In genomic region chr1:47333922-47334764, GRCh38 we compare ENCODE assay signal across 8 cellular contexts. TPM values are rescaled to one million over a fixed set of nuclear protein-coding genes. Genes with fewer than 3 reads are reported as not detected.
DNase-seq lines count a peak whose midpoint lies in the region; ATAC-seq and TF ChIP-seq lines count a peak whose summit lies in the region.

No MANE protein-coding gene starts in this region.

- peak; percentile 45 for TF ChIP-seq CTCF in DND-41 (IDR thresholded peaks at IDR 0.05; ENCODE audit: borderline replicate concordance, extremely low read depth, low read length, poor library complexity, severe bottlenecking)
- peak; percentile 70 for TF ChIP-seq CTCF in Panc1 (IDR thresholded peaks at IDR 0.05)
- peak; percentile 34 for TF ChIP-seq CTCF in fibroblast of the aortic adventitia (IDR thresholded peaks at IDR 0.05; ENCODE audit: insufficient read depth, low read length)
- peak; percentile 57 for TF ChIP-seq CTCF in neural cell (IDR thresholded peaks at IDR 0.05; ENCODE audit: poor library complexity, severe bottlenecking)
- peak in 1 of 7 experiments; percentile 12 for TF ChIP-seq CTCF in stomach (IDR thresholded peaks at IDR 0.05)

- no peaks in the 10 kb centered on the region for H3K9me3 Mint-ChIP-seq in activated T-helper 17 cell treated with anti-CD3 and anti-CD28 coated beads, Interleukin-2, amount 50 U/mL, for 72 hours

- H3K9me2 ChIP-seq in neural cell (ENCODE audit: insufficient read depth, low read length), result no peaks in the 10 kb centered on the region

- H3K27me3 ChIP-seq in DND-41 (ENCODE audit: insufficient read depth, low read length, poor library complexity) (no peaks in the 10 kb centered on the region), HUES48 (ENCODE audit: control insufficient read depth, insufficient read depth, low read length) (no peaks in the 10 kb centered on the region), Panc1 (ENCODE audit: control insufficient read depth, insufficient read depth, low read length) (no peaks in the 10 kb centered on the region), neural cell (ENCODE audit: insufficient read depth, low read depth, low read length) (no peaks in the 10 kb centered on the region), stomach (no peaks in the 10 kb centered on the region)

- no peak overlapping the region for H3K4me3 Mint-ChIP-seq in activated T-helper 17 cell treated with anti-CD3 and anti-CD28 coated beads, Interleukin-2, amount 50 U/mL, for 72 hours

- H3K9ac ChIP-seq in DND-41 (ENCODE audit: low read depth, low read length) (peak overlapping the region; percentile 94), HUES48 (ENCODE audit: low read depth, low read length) (peak overlapping the region; percentile 68), neural cell (ENCODE audit: low read length) (peak overlapping the region; percentile 98)

- TF ChIP-seq EP300 in neural cell (conservative IDR thresholded peaks at IDR 0.05; ENCODE audit: poor library complexity, severe bottlenecking) (no peak), stomach (IDR thresholded peaks at IDR 0.05) (no peak)

- H4K20me1 ChIP-seq in DND-41 (ENCODE audit: insufficient read depth, low read length) (peaks cover 6% of the 10 kb centered on the region; the same call in 1 of the 2 replicates), neural cell (ENCODE audit: insufficient read depth) (no peaks in the 10 kb centered on the region)

- peaks cover 24% of the 10 kb centered on the region for H3K36me3 Mint-ChIP-seq in activated T-helper 17 cell treated with anti-CD3 and anti-CD28 coated beads, Interleukin-2, amount 50 U/mL, for 72 hours (ENCODE audit: low read depth)

- in situ Hi-C loops in Panc1 (cut with HindIII; ENCODE audit: low pct_unique_long_range_greater_than_20kb, low sequenced_read_pairs), result no loop called here

- WGBS in stomach, 5 donors, result 0 to 1% (median 0%) methylated on average over 8 to 90 of the region's 90 CpGs

- H3K27me3 Mint-ChIP-seq in activated T-helper 17 cell treated with anti-CD3 and anti-CD28 coated beads, Interleukin-2, amount 50 U/mL, for 72 hours, result no peaks in the 10 kb centered on the region

- ATAC-seq in DND-41 (ENCODE audit: insufficient read depth, low read depth) (peak; percentile 89), GM21447 (IDR thresholded peaks at IDR 0.05; ENCODE audit: unreplicated experiment) (peak; percentile 83), Panc1 (peak; percentile 95)
- peak; percentile 88 for ATAC-seq in activated T-helper 17 cell treated with anti-CD3 and anti-CD28 coated beads, Interleukin-2, amount 50 U/mL, for 72 hours (replicated peaks)

- DNase-seq in DND-41 (peak; percentile 75), Panc1 (ENCODE audit: low read depth, low spot score) (peak; percentile 62), fibroblast of the aortic adventitia (ENCODE audit: low read depth) (peak; percentile 62), stomach (peak; percentile 80)

- no peak for TF ChIP-seq POLR2A in stomach (IDR thresholded peaks at IDR 0.05)

- POLR2A ChIA-PET in Panc1 (lab: Charles Lee), result interaction anchor here (0.7 to 1.6 kb wide), 3 partner anchors 10 to 20 kb away, joined by 3 to 7 read pairs (median 3); partner anchors contain the start of gene STIL

- H3K9me3 ChIP-seq in DND-41 (ENCODE audit: insufficient read depth, low read length, severe bottlenecking) (no peaks in the 10 kb centered on the region), HUES48 (ENCODE audit: control insufficient read depth, insufficient read depth, low read length) (no peaks in the 10 kb centered on the region), Panc1 (ENCODE audit: control insufficient read depth, insufficient read depth, low read depth, low read length) (no peaks in the 10 kb centered on the region), neural cell (ENCODE audit: low read length) (no peaks in the 10 kb centered on the region), stomach (no peaks in the 10 kb centered on the region)

- peaks cover 6% of the 10 kb centered on the region for H3K4me1 Mint-ChIP-seq in activated T-helper 17 cell treated with anti-CD3 and anti-CD28 coated beads, Interleukin-2, amount 50 U/mL, for 72 hours

- no peak for TF ChIP-seq RAD21 in neural cell (conservative IDR thresholded peaks at IDR 0.05)

- H3K27ac Mint-ChIP-seq in activated T-helper 17 cell treated with anti-CD3 and anti-CD28 coated beads, Interleukin-2, amount 50 U/mL, for 72 hours, result peak overlapping the region; percentile 99

- peaks cover 61% of the 10 kb centered on the region for H3K79me2 ChIP-seq in DND-41 (ENCODE audit: insufficient read depth, low read length)
- peaks cover 25% of the 10 kb centered on the region for H3K79me2 ChIP-seq in neural cell (replicated peaks; ENCODE audit: insufficient read depth, low read length)

- H3F3A ChIP-seq in neural cell (ENCODE audit: insufficient read depth, low read length, poor library complexity, severe bottlenecking), result peaks cover 11% of the 10 kb centered on the region

- no TSS peak for BruUV-seq in Panc1 (replicated peaks; lab: Mats Ljungman, UMichigan)

- CTCF ChIA-PET in Panc1 (lab: Charles Lee), result interaction anchor here (0.9 kb wide), 1 partner anchor 11 kb away, joined by 5 read pairs; no protein-coding TSS in a partner anchor

- H3K36me3 ChIP-seq in DND-41 (ENCODE audit: insufficient read depth, low read length) (peaks cover 4% of the 10 kb centered on the region), HUES48 (ENCODE audit: control insufficient read depth, insufficient read depth, low read length) (no peaks in the 10 kb centered on the region), Panc1 (ENCODE audit: control insufficient read depth, insufficient read depth, low read length) (no peaks in the 10 kb centered on the region), neural cell (ENCODE audit: insufficient read depth, low read length) (no peaks in the 10 kb centered on the region), stomach (peaks cover 0 to 2% (median 0%) of the 10 kb centered on the region in 4 donors)

- H3K4me3 ChIP-seq in DND-41 (ENCODE audit: low read depth in 1 of 2, low read length in 2 of 2) (peak overlapping the region; percentile 60 to 76; a peak in 3 of 4 replicates), HUES48 (ENCODE audit: low read depth, low read length) (peak overlapping the region; percentile 98), Panc1 (ENCODE audit: low read depth in 2 of 2, low read length in 2 of 2) (peak overlapping the region; percentile 87), fibroblast of the aortic adventitia (ENCODE audit: low read depth, low read length) (peak overlapping the region; percentile 90), neural cell (ENCODE audit: low read length) (peak overlapping the region; percentile 92), stomach (peak overlapping the region; percentile 66 to 98 (median 91))

- peak overlapping the region; percentile 88 for H2AFZ ChIP-seq in DND-41 (ENCODE audit: low read depth, low read length)
- H2AFZ ChIP-seq in neural cell (ENCODE audit: low read depth, low read length), result peak overlapping the region; percentile 93

- H3K27ac ChIP-seq in DND-41 (ENCODE audit: low read length), result peak overlapping the region; percentile 78
- peak overlapping the region; percentile 99 for H3K27ac ChIP-seq in HUES48 (ENCODE audit: low read depth, low read length)
- H3K27ac ChIP-seq in Panc1 (ENCODE audit: low read length), result peak overlapping the region; percentile 99
- H3K27ac ChIP-seq in neural cell (ENCODE audit: low read length), result peak overlapping the region; percentile 99
- peak overlapping the region; percentile 97 to 100 (median 99) for H3K27ac ChIP-seq in stomach

- H3K4me2 ChIP-seq in DND-41 (ENCODE audit: insufficient read depth, low read length) (peak overlapping the region; percentile 80), neural cell (ENCODE audit: low read length) (peak overlapping the region; percentile 74)

- intact Hi-C loops in Panc1 (cut with micrococcal nuclease; ENCODE audit: unreplicated experiment) (no loop called here), stomach (cut with DNase I; ENCODE audit: low total_unique reads) (no loop called here)

- H3K4me1 ChIP-seq in DND-41 (ENCODE audit: insufficient read depth, low read length), result peaks cover 45% of the 10 kb centered on the region
- peaks cover 12% of the 10 kb centered on the region for H3K4me1 ChIP-seq in HUES48 (ENCODE audit: control insufficient read depth, insufficient read depth, low read length)
- H3K4me1 ChIP-seq in Panc1 (ENCODE audit: control insufficient read depth, insufficient read depth, low read length), result peaks cover 10% of the 10 kb centered on the region; the same call in 1 of the 2 replicates
- peaks cover 21 to 60% (median 49%) of the 10 kb centered on the region in 4 donors for H3K4me1 ChIP-seq in stomach

TF ChIP-seq in neural cell, 6 proteins besides CTCF, POLR2A, EP300 and RAD21 (continues in another document):
- TF ChIP-seq MXI1 (conservative IDR thresholded peaks at IDR 0.05; ENCODE audit: poor library complexity, severe bottlenecking) (peak; percentile 61), SMC3 (conservative IDR thresholded peaks at IDR 0.05; ENCODE audit: poor library complexity) (no peak)

RNA-seq across cellular contexts. Expression of gene CMPK1, which starts 0.6 kb away (rescaled TPM):
- total RNA-seq in Panc1 (2021; ENCODE audit: unreplicated experiment) (85.1 TPM), fibroblast of the aortic adventitia (ENCODE audit: low replicate concordance) (87.8 and 138 TPM in 2 replicates), stomach (100 to 1,000 TPM in 1 of 5 donors, 10 to 100 TPM in 4; 25.7 to 174 (median 99.0) TPM)
- 43.4 TPM for polyA plus RNA-seq in Panc1 (2012; ENCODE audit: insufficient read length)
- total RNA-seq in activated T-helper 17 cell treated with anti-CD3 and anti-CD28 coated beads, Interleukin-2, amount 50 U/mL, for 72 hours, result 100 to 1,000 TPM in 1 of 2 donors, 10 to 100 TPM in 1; 95.3 to 124 TPM
- polyA plus RNA-seq in neural cell (99.9 and 117 TPM in 2 replicates), stomach (100 to 1,000 TPM in 1 of 3 donors, 10 to 100 TPM in 2; 71.6 to 141 (median 97.1) TPM)
- polyA minus RNA-seq in neural cell, result 118 and 125 TPM in 2 replicates

RNA-seq across cellular contexts. Expression of gene STIL, which starts 20.2 kb away (rescaled TPM):
- total RNA-seq in Panc1 (2021; ENCODE audit: unreplicated experiment) (31.6 TPM), fibroblast of the aortic adventitia (ENCODE audit: low replicate concordance) (3.9 and 29.1 TPM in 2 replicates), stomach (10 to 100 TPM in 2 of 5 donors, 1 to 10 TPM in 2, under 1 TPM in 1; 0.87 to 44.9 (median 7.2) TPM)
- polyA plus RNA-seq in Panc1 (2012; ENCODE audit: insufficient read length), result 5.7 TPM
- total RNA-seq in activated T-helper 17 cell treated with anti-CD3 and anti-CD28 coated beads, Interleukin-2, amount 50 U/mL, for 72 hours, result 10 to 100 TPM; 31.7 to 33.0 TPM
- polyA plus RNA-seq in neural cell (0.53 and 1.5 TPM in 2 replicates), stomach (1 to 10 TPM in 1 of 3 donors, under 1 TPM in 2; 0.61 to 1.4 (median 1.00) TPM)
- 4.6 and 5.2 TPM in 2 replicates for polyA minus RNA-seq in neural cell

Comparison
In these comparisons a context has a peak if more than half of its experiments do, and no peak if none do; other contexts are left out.
1. Peak in every context shown above with its lines: DNase-seq, ATAC-seq, H3K4me3 ChIP-seq and H3K27ac ChIP-seq.